In the genomic region with DNA sequence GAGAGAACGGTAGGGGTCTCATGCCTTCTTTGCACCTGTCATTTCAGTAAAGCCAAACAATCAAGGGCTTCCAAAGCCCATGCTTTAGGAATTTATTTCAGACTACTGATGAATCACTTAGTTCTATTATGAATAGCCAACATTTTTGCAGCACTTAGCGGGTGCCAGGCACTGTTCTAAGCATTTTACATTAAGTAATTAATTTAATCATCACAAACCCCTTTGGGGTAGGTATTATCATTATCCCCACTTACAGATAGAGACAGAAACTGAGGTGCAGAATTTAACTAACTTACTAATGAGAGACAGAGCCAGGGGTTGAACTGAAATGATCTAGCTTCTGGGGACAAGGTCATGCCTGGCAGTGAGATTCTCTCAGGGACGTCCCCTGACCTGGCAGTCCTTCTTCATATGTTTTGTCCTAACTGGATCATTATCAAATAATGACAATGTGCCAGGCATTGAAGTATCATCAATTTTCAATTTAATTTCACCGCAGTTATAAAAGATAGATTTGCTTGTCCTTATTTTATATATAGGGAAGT, we compare ENCODE assay signal across 10 cellular contexts. TPM values are rescaled to one million over a fixed set of nuclear protein-coding genes. Genes with fewer than 3 reads are reported as not detected.
DNase-seq lines count a peak whose midpoint lies in the region; ATAC-seq and TF ChIP-seq lines count a peak whose summit lies in the region.
"Had no signal": no experiment of that assay in that cellular context is flagged by ENCODE, and none has a peak within 500 bp of the region (broad histone marks: within the 10 kb centered on the region; RNA-seq: fewer than 3 reads in every experiment).

No MANE protein-coding gene starts in this region.

- no peaks in the 10 kb centered on the region for H3K36me3 Mint-ChIP-seq in T-cell

- H3F3A ChIP-seq in SK-N-SH (replicated peaks; ENCODE audit: insufficient read depth): peaks cover 18% of the 10 kb centered on the region

- H3K4me3 ChIP-seq in SK-N-SH (ENCODE audit: low read depth in 2 of 2, low read length in 1 of 2): no peak overlapping the region
- H3K4me3 ChIP-seq in esophagus squamous epithelium: no peak overlapping the region
- no peak overlapping the region for H3K4me3 ChIP-seq in skeletal muscle tissue (ENCODE audit: low read length in 3 of 3)

- no peaks in the 10 kb centered on the region for H3K9me2 ChIP-seq in SK-N-SH

- intact Hi-C loops in esophagus squamous epithelium (cut with DNase I): no loop called here

- no peak for TF ChIP-seq POLR2A in esophagus squamous epithelium (IDR thresholded peaks at IDR 0.05)

- no peak for TF ChIP-seq EP300 in SK-N-SH (IDR thresholded peaks at IDR 0.05; ENCODE audit: borderline replicate concordance in 1 of 2, low read depth in 1 of 2, low read length in 1 of 2)

- peak; percentile 33 for DNase-seq in EL
- no peak for DNase-seq in SK-N-SH
- DNase-seq in esophagus squamous epithelium (lab: John Stamatoyannopoulos, UW): no peak
- no peak for DNase-seq in germinal center (ENCODE audit: low spot score)
- no peak for DNase-seq in T-cell
- no peak for DNase-seq in NOMO-1 treated with dmso at 0.1 percent for 144 hours (lab: John Stamatoyannopoulos, UW; ENCODE audit: unreplicated experiment)
- no peak for DNase-seq in GOT3 (lab: John Stamatoyannopoulos, UW)
- DNase-seq: activated CD4-positive, alpha-beta T cell treated with anti-CD3 and anti-CD28 coated beads for 1 hour; activated naive CD8-positive, alpha-beta T cell treated with anti-CD3 and anti-CD28 coated beads, Interleukin-2, amount 50 U/mL, for 24 hours had no signal

- no peak for ATAC-seq in T-cell (replicated peaks in 1 of 4)
- ATAC-seq: activated naive CD8-positive, alpha-beta T cell treated with anti-CD3 and anti-CD28 coated beads, Interleukin-2, amount 50 U/mL, for 24 hours had no signal

- H4K20me1 ChIP-seq in SK-N-SH (ENCODE audit: insufficient read depth): no peaks in the 10 kb centered on the region

- H3K27ac ChIP-seq in SK-N-SH (ENCODE audit: low read depth in 2 of 2, low read length in 1 of 2) (peak overlapping the region; percentile 92 to 95), esophagus squamous epithelium (peak overlapping the region; percentile 49 to 91 (median 77)), skeletal muscle tissue (ENCODE audit: low read depth, low read length) (peak overlapping the region; percentile 63)

- H3K9ac ChIP-seq in SK-N-SH (peak overlapping the region; percentile 50; the same call in 1 of the 2 replicates), skeletal muscle tissue (ENCODE audit: low read depth in 1 of 3, low read length in 3 of 3) (no peak overlapping the region)

- peak overlapping the region; percentile 66 for H3K4me2 ChIP-seq in SK-N-SH

- H3K79me2 ChIP-seq in SK-N-SH (ENCODE audit: insufficient read depth): peaks cover 40% of the 10 kb centered on the region

- peaks cover 0 to 9% of the 10 kb centered on the region in 2 experiments for H3K36me3 ChIP-seq in SK-N-SH (replicated peaks in 1 of 2; ENCODE audit: control insufficient read depth in 1 of 2, insufficient read depth in 2 of 2, low read length in 1 of 2)
- H3K36me3 ChIP-seq in esophagus squamous epithelium: no peaks in the 10 kb centered on the region
- H3K36me3 ChIP-seq in skeletal muscle tissue (ENCODE audit: control insufficient read depth in 3 of 3, insufficient read depth in 3 of 3, low read length in 3 of 3): no peaks in the 10 kb centered on the region

- H3K4me1 ChIP-seq in SK-N-SH (ENCODE audit: control insufficient read depth in 1 of 2, insufficient read depth in 2 of 2, low read depth in 1 of 2, low read length in 1 of 2) (peaks cover 18 to 64% of the 10 kb centered on the region in 2 experiments), esophagus squamous epithelium (peaks cover 23 to 91% (median 50%) of the 10 kb centered on the region in 3 donors), skeletal muscle tissue (ENCODE audit: control insufficient read depth in 3 of 3, insufficient read depth in 3 of 3, low read length in 3 of 3) (peaks cover 33 to 47% (median 42%) of the 10 kb centered on the region in 3 donors)

- H3K4me3 Mint-ChIP-seq in T-cell: no peak overlapping the region
- H3K4me3 Mint-ChIP-seq: activated naive CD8-positive, alpha-beta T cell treated with anti-CD3 and anti-CD28 coated beads, Interleukin-2, amount 50 U/mL, for 24 hours had no signal

- WGBS in SK-N-SH (ENCODE audit: low lambda C conversion rate): 62% methylated on average over 4 of the region's 4 CpGs
- WGBS in esophagus squamous epithelium, 2 donors: 40 to 53% methylated on average over 4 of the region's 4 CpGs

- H3K27me3 ChIP-seq in SK-N-SH (ENCODE audit: insufficient read depth): no peaks in the 10 kb centered on the region
- H3K27me3 ChIP-seq in esophagus squamous epithelium: no peaks in the 10 kb centered on the region
- H3K27me3 ChIP-seq in skeletal muscle tissue (ENCODE audit: control insufficient read depth in 3 of 3, insufficient read depth in 3 of 3, low read length in 3 of 3): no peaks in the 10 kb centered on the region

- H3K27me3 Mint-ChIP-seq in T-cell: peaks cover 17 to 20% of the 10 kb centered on the region in 2 donors

- H3K9me3 ChIP-seq in SK-N-SH: no peaks in the 10 kb centered on the region
- no peaks in the 10 kb centered on the region for H3K9me3 ChIP-seq in esophagus squamous epithelium
- H3K9me3 ChIP-seq in skeletal muscle tissue (ENCODE audit: control insufficient read depth in 3 of 3, low read length in 3 of 3): no peaks in the 10 kb centered on the region

- H3K9me3 Mint-ChIP-seq in T-cell: no peaks in the 10 kb centered on the region
- H3K9me3 Mint-ChIP-seq: activated naive CD8-positive, alpha-beta T cell treated with anti-CD3 and anti-CD28 coated beads, Interleukin-2, amount 50 U/mL, for 24 hours had no signal

- H3K27ac Mint-ChIP-seq in T-cell: no peak overlapping the region
- H3K27ac Mint-ChIP-seq: activated naive CD8-positive, alpha-beta T cell treated with anti-CD3 and anti-CD28 coated beads, Interleukin-2, amount 50 U/mL, for 24 hours had no signal

- peaks cover 0 to 9% (median 0%) of the 10 kb centered on the region in 3 donors for H3K4me1 Mint-ChIP-seq in T-cell
- H3K4me1 Mint-ChIP-seq: activated naive CD8-positive, alpha-beta T cell treated with anti-CD3 and anti-CD28 coated beads, Interleukin-2, amount 50 U/mL, for 24 hours had no signal

- TF ChIP-seq CTCF in SK-N-SH (IDR thresholded peaks at IDR 0.05) (no peak), esophagus squamous epithelium (IDR thresholded peaks at IDR 0.05) (no peak)

- H2AFZ ChIP-seq in SK-N-SH (ENCODE audit: low read depth): no peak overlapping the region

- no peak for TF ChIP-seq RAD21 in SK-N-SH (IDR thresholded peaks at IDR 0.05; ENCODE audit: low read length)

- POLR2A ChIA-PET in SK-N-SH (lab: Yijun Ruan, JAX): no interaction called here
- POLR2A ChIA-PET in T-cell (lab: Charles Lee): no interaction called here

- CTCF ChIA-PET in SK-N-SH (lab: Yijun Ruan, JAX) (interaction anchor here (0.8 to 2.0 kb wide), 2 partner anchors 17 to 116 kb away, joined by 3 to 4 read pairs; no protein-coding TSS in a partner anchor), T-cell (lab: Charles Lee) (no interaction called here)

TF ChIP-seq in SK-N-SH, 30 proteins besides CTCF, POLR2A, EP300 and RAD21:
- TF ChIP-seq MEF2A (IDR thresholded peaks at IDR 0.05; ENCODE audit: borderline replicate concordance, low read depth) (no peak), RXRA (IDR thresholded peaks at IDR 0.05; ENCODE audit: borderline replicate concordance, low read depth) (no peak), FOSL2 (IDR thresholded peaks at IDR 0.05; ENCODE audit: borderline replicate concordance, low read depth) (0 out of 2 replicates have a peak, but pooled peaks have one; percentile 8), ELF1 (IDR thresholded peaks at IDR 0.05) (no peak), EZH2phosphoT487 (IDR thresholded peaks at IDR 0.05; ENCODE audit: borderline replicate concordance, low read depth) (no peak), POLR2AphosphoS5 (IDR thresholded peaks at IDR 0.05; ENCODE audit: low read depth, low read length) (no peak), YY1 (IDR thresholded peaks at IDR 0.05; ENCODE audit: low read depth) (no peak), TAF1 (IDR thresholded peaks at IDR 0.05; ENCODE audit: borderline replicate concordance, low read depth, low read length) (no peak), CHD2 (IDR thresholded peaks at IDR 0.05; ENCODE audit: low read length, partially characterized antibody) (no peak), RCOR1 (IDR thresholded peaks at IDR 0.05; ENCODE audit: low read length) (peak; percentile 17; the same call in 1 of the 2 replicates)
- TF ChIP-seq, protein P1, sequence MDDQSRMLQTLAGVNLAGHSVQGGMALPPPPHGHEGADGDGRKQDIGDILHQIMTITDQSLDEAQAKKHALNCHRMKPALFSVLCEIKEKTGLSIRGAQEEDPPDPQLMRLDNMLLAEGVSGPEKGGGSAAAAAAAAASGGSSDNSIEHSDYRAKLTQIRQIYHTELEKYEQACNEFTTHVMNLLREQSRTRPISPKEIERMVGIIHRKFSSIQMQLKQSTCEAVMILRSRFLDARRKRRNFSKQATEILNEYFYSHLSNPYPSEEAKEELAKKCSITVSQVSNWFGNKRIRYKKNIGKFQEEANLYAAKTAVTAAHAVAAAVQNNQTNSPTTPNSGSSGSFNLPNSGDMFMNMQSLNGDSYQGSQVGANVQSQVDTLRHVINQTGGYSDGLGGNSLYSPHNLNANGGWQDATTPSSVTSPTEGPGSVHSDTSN (IDR thresholded peaks at IDR 0.05): no peak
- TF ChIP-seq, protein P2, sequence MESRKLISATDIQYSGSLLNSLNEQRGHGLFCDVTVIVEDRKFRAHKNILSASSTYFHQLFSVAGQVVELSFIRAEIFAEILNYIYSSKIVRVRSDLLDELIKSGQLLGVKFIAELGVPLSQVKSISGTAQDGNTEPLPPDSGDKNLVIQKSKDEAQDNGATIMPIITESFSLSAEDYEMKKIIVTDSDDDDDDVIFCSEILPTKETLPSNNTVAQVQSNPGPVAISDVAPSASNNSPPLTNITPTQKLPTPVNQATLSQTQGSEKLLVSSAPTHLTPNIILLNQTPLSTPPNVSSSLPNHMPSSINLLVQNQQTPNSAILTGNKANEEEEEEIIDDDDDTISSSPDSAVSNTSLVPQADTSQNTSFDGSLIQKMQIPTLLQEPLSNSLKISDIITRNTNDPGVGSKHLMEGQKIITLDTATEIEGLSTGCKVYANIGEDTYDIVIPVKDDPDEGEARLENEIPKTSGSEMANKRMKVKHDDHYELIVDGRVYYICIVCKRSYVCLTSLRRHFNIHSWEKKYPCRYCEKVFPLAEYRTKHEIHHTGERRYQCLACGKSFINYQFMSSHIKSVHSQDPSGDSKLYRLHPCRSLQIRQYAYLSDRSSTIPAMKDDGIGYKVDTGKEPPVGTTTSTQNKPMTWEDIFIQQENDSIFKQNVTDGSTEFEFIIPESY (IDR thresholded peaks at IDR 0.05; ENCODE audit: borderline replicate concordance, low read depth): no peak

RNA-seq across cellular contexts. Expression of a gene that starts 31.7 kb away (rescaled TPM):
- polyA plus RNA-seq in SK-N-SH (2012; rRNA removed): 19.0 and 26.2 TPM in 2 replicates
- polyA plus RNA-seq in SK-N-SH (2012; cell fraction: cytosol; rRNA removed): 12.8 and 16.1 TPM in 2 replicates
- 106 and 129 TPM in 2 replicates for polyA plus RNA-seq in SK-N-SH (2012; cell fraction: nucleus; rRNA removed)
- total RNA-seq in esophagus squamous epithelium: 10 to 100 TPM in 3 of 4 donors, 1 to 10 TPM in 1; 4.9 to 19.1 (median 14.6) TPM
- 43.3 TPM for total RNA-seq in skeletal muscle tissue
- total RNA-seq in T-cell: 1 to 10 TPM in 4 of 5 donors, under 1 TPM in 1; 0.55 to 3.0 (median 1.8) TPM
